Comparison of ENCODE assay signal across 26 cellular contexts in genomic region chr6:144134737-144135136, GRCh38.
"Had no signal": no experiment of that assay in that cellular context is flagged by ENCODE, and none has a peak within 500 bp of the region (broad histone marks: within the 10 kb centered on the region; RNA-seq: fewer than 3 reads in every experiment).

No MANE protein-coding gene starts in this region.

- H2AFZ ChIP-seq: neural progenitor cell had no signal

- DNase-seq: dermis blood vessel endothelial cell; effector memory CD4-positive, alpha-beta T cell; gastrocnemius medialis; head of caudate nucleus; kidney; mesendoderm; midbrain; naive thymus-derived CD4-positive, alpha-beta T cell; sigmoid colon; spleen; stimulated activated CD4-positive, alpha-beta T cell treated with anti-CD3 and anti-CD28 coated beads, Interleukin-4, amount 100 ng/mL, for 4 hours; stimulated activated naive CD8-positive, alpha-beta T cell treated with anti-CD3 and anti-CD28 coated beads, Interleukin-15, Interleukin-2, amounts not matched to agents 100 U/mL and 50 U/mL, for 24 hours; substantia nigra; testis; tibial artery; upper lobe of left lung had no signal

- H3K36me3 Mint-ChIP-seq: neural progenitor cell; stimulated activated memory B cell treated with anti-CD40 and anti-IgM and Interleukin-4, amounts not matched to agents 10 μg/mL and 1 μg/mL and 100 μg/mL, for 72 hours had no signal

- ATAC-seq: gastrocnemius medialis; left lobe of liver; naive thymus-derived CD4-positive, alpha-beta T cell; stimulated activated memory B cell treated with anti-CD40 and anti-IgM and Interleukin-4, amounts not matched to agents 10 μg/mL and 1 μg/mL and 100 μg/mL, for 72 hours; stimulated activated naive CD8-positive, alpha-beta T cell treated with anti-CD3 and anti-CD28 coated beads, Interleukin-15, Interleukin-2, amounts not matched to agents 100 U/mL and 50 U/mL, for 24 hours had no signal

- H3K27ac Mint-ChIP-seq: naive thymus-derived CD4-positive, alpha-beta T cell; nephron; neural progenitor cell; stimulated activated memory B cell treated with anti-CD40 and anti-IgM and Interleukin-4, amounts not matched to agents 10 μg/mL and 1 μg/mL and 100 μg/mL, for 72 hours had no signal

- H3K9ac ChIP-seq: neural progenitor cell had no signal

- H3K4me2 ChIP-seq: neural progenitor cell had no signal

- H3K36me3 ChIP-seq: esophagus muscularis mucosa, gastrocnemius medialis, neural progenitor cell, prostate gland, right atrium auricular region, sigmoid colon, spleen, tibial artery, upper lobe of left lung had no signal

- H3K9me3 Mint-ChIP-seq: nephron, neural progenitor cell had no signal

- H3K4me3 ChIP-seq: coronary artery, esophagus muscularis mucosa, gastrocnemius medialis, lung, neural progenitor cell, prostate gland, right atrium auricular region, sigmoid colon, skin epidermis, spleen, testis, tibial artery, upper lobe of left lung had no signal

- H3K27ac ChIP-seq: coronary artery, esophagus muscularis mucosa, gastrocnemius medialis, neural progenitor cell, prostate gland, right atrium auricular region, sigmoid colon, skin epidermis, spleen, testis, tibial artery, upper lobe of left lung had no signal

- H3K27me3 ChIP-seq: esophagus muscularis mucosa, gastrocnemius medialis, neural progenitor cell, right atrium auricular region, sigmoid colon, spleen, testis, tibial artery, upper lobe of left lung had no signal

- H3K4me3 Mint-ChIP-seq: naive thymus-derived CD4-positive, alpha-beta T cell; nephron; neural progenitor cell; stimulated activated memory B cell treated with anti-CD40 and anti-IgM and Interleukin-4, amounts not matched to agents 10 μg/mL and 1 μg/mL and 100 μg/mL, for 72 hours had no signal

- H3K9me3 ChIP-seq: esophagus muscularis mucosa, gastrocnemius medialis, prostate gland, right atrium auricular region, sigmoid colon, spleen, testis, tibial artery, upper lobe of left lung had no signal

- H3K4me1 ChIP-seq: esophagus muscularis mucosa, gastrocnemius medialis, neural progenitor cell, prostate gland, right atrium auricular region, sigmoid colon, testis, upper lobe of left lung had no signal

- H3K4me1 Mint-ChIP-seq: nephron, neural progenitor cell had no signal
